ENCODE assay signal across 11 cellular contexts in the genomic region with DNA sequence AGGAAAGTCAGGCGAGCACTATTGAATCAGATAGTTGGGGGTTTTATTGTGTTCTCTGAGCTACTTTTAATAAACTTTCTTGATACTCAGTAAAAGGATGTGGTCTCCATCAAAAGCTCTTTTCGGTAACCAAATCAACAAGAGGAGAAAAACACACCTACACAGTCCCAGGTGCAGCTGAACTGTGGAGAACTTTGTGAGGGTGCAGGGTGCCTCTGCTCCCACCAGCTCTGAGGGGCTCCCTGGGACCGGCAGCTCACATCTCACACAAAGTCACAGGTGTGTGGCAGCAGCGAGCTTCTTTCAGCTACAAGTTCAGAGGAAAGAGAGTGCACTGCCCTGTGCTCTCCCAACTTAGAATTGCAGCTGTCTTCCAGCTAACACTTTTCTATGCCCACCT.
DNase-seq lines count a peak whose midpoint lies in the region; ATAC-seq, FAIRE-seq and TF ChIP-seq lines count a peak whose summit lies in the region.
"Had no signal": no experiment of that assay in that cellular context is flagged by ENCODE, and none has a peak within 500 bp of the region (broad histone marks: within the 10 kb centered on the region; RNA-seq: fewer than 3 reads in every experiment).

No MANE protein-coding gene starts in this region.

- no peak for DNase-seq in GM12891 (ENCODE audit: insufficient read length, low spot score)
- DNase-seq in T-helper 2 cell: peak in 4 of 5 experiments; percentile 4 to 86 (median 22)
- DNase-seq in activated naive CD4-positive, alpha-beta T cell treated with Interleukin-2 at 50 U/mL for 16 hours: peak; percentile 59
- DNase-seq in stimulated activated CD4-positive, alpha-beta T cell treated with anti-CD3 and anti-CD28 coated beads, Interleukin-4, amount 100 ng/mL, for 4 hours: peak; percentile 29 to 40
- no peak for DNase-seq in epidermal melanocyte (ENCODE audit: insufficient read length, low spot score)
- DNase-seq in posterior cingulate gyrus: no peak
- DNase-seq in omental fat pad (ENCODE audit: low spot score): no peak
- DNase-seq in cardiac septum (ENCODE audit: low spot score): no peak
- DNase-seq: Caco-2, NCI-H187 treated with DMSO at 0.1 percent for 48 hours, ovary had no signal

- no peak for TF ChIP-seq POLR2A in GM12891 (IDR thresholded peaks at IDR 0.05; ENCODE audit: low read depth, low read length)

- FAIRE-seq in GM12891 (lab: Jason Lieb, UNC): no peak

- no peak for ATAC-seq in omental fat pad (ENCODE audit: low FRiP score)

- intact Hi-C loops in posterior cingulate gyrus (cut with DNase I) (no loop called here), cardiac septum (cut with DNase I) (no loop called here)

- TF ChIP-seq CTCF in omental fat pad (IDR thresholded peaks at IDR 0.05): no peak

TF ChIP-seq in GM12891, 5 proteins besides CTCF, POLR2A, EP300 and RAD21:
- peak; percentile 6; the same call in 1 of the 2 replicates for TF ChIP-seq SPI1 (IDR thresholded peaks at IDR 0.05; ENCODE audit: low read depth, low read length)
- no peak for TF ChIP-seq TAF1 (IDR thresholded peaks at IDR 0.05; ENCODE audit: low read depth, low read length)
TF ChIP-seq in GM12891: peak in this region for 1.

Comparison
In these comparisons a context has a peak if more than half of its experiments do, and no peak if none do; other contexts are left out.
1. DNase-seq: peak in T-helper 2 cell (4 of 5), activated naive CD4-positive, alpha-beta T cell treated with Interleukin-2 at 50 U/mL for 16 hours (single experiment) and stimulated activated CD4-positive, alpha-beta T cell treated with anti-CD3 and anti-CD28 coated beads, Interleukin-4, amount 100 ng/mL, for 4 hours (2 of 2); none in GM12891 (single experiment), epidermal melanocyte (single experiment), posterior cingulate gyrus (0 of 10), omental fat pad (single experiment) and cardiac septum (single experiment).